ENCODE assay signal across 7 cellular contexts in the genomic region with DNA sequence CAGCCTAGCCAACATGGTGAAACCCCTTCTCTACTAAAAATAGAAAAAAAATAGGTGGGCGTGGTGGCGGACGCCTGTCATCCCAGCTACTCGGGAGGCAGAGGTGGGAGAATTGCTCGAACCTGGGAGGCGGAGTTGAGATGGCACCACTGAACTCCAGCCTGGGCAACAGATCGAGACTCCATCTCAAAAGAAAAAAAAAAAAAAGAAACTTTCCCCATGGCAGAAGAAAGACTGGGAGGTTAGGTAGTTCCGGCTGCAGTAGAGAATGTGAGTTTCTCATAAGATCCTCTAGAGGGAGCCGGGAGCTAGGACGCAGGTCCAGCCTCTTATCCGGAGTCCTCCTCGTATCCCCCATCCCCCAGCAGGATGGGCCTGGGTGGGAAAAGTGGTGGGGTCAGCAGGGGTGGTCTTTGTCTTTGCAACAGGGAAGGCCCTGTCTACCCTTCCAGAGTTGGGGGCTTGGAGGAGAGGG. TPM values are rescaled to one million over a fixed set of nuclear protein-coding genes. Genes with fewer than 3 reads are reported as not detected.
DNase-seq lines count a peak whose midpoint lies in the region; ATAC-seq, FAIRE-seq and TF ChIP-seq lines count a peak whose summit lies in the region.

No MANE protein-coding gene starts in this region.

- H3K4me2 ChIP-seq in hepatocyte = peak overlapping the region; percentile 29

- no peaks in the 10 kb centered on the region for H3K79me2 ChIP-seq in hepatocyte

- H3K4me1 ChIP-seq in ascending aorta (no peaks in the 10 kb centered on the region), hepatocyte (ENCODE audit: insufficient read depth) (peaks cover 4% of the 10 kb centered on the region), spleen (peaks cover 6 to 17% (median 11%) of the 10 kb centered on the region in 6 donors)

- H2AFZ ChIP-seq in hepatocyte = no peak overlapping the region

- DNase-seq in DMS79 treated with DMSO at 0.1 percent for 48 hours (lab: John Stamatoyannopoulos, UW) (peak; percentile 32), HTR-8/SVneo (ENCODE audit: insufficient read length, low spot score) (peak; percentile 75), NOMO-1 (lab: John Stamatoyannopoulos, UW; ENCODE audit: unreplicated experiment in 2 of 2) (peak; percentile 65 to 75), ascending aorta (ENCODE audit: low spot score in 2 of 2) (no peak), hepatocyte (ENCODE audit: low spot score) (peak; percentile 83), spleen (peak; percentile 77)

- H3K9me2 ChIP-seq in hepatocyte (replicated peaks; ENCODE audit: insufficient read depth) = no peaks in the 10 kb centered on the region

- ATAC-seq in HG03469 (IDR thresholded peaks at IDR 0.05; ENCODE audit: unreplicated experiment) = no peak

- H3K27me3 ChIP-seq in ascending aorta = no peaks in the 10 kb centered on the region
- H3K27me3 ChIP-seq in hepatocyte = no peaks in the 10 kb centered on the region
- peaks cover 0 to 14% (median 0%) of the 10 kb centered on the region in 7 donors for H3K27me3 ChIP-seq in spleen (replicated peaks in 1 of 7)

- FAIRE-seq in HTR-8/SVneo (lab: Jason Lieb, UNC) = no peak

- TF ChIP-seq CTCF in ascending aorta (IDR thresholded peaks at IDR 0.05) (peak; percentile 7 to 64 (median 57)), hepatocyte (IDR thresholded peaks at IDR 0.05; ENCODE audit: poor library complexity) (peak; percentile 65), spleen (IDR thresholded peaks at IDR 0.05 in 8 of 11, conservative IDR thresholded peaks at IDR 0.05 in 3 of 11) (peak in 7 of 11 experiments; percentile 28 to 53 (median 41))

- H3K27ac ChIP-seq in ascending aorta (no peak overlapping the region), hepatocyte (no peak overlapping the region), spleen (peak overlapping the region in 1 of 8 donors; percentile 3)

- H3K9me3 ChIP-seq in ascending aorta (no peaks in the 10 kb centered on the region), hepatocyte (ENCODE audit: low read depth) (no peaks in the 10 kb centered on the region), spleen (no peaks in the 10 kb centered on the region)

- intact Hi-C loops in ascending aorta (cut with DNase I) = loop anchor here (10.0 kb wide), 1 partner anchor 65 kb away; no protein-coding TSS in a partner anchor
- intact Hi-C loops in spleen (cut with DNase I; ENCODE audit: low total_unique reads) = no loop called here

- H4K20me1 ChIP-seq in hepatocyte (ENCODE audit: insufficient read depth, poor library complexity, severe bottlenecking) = no peaks in the 10 kb centered on the region

- H3K4me3 ChIP-seq in ascending aorta = no peak overlapping the region
- no peak overlapping the region for H3K4me3 ChIP-seq in hepatocyte
- peak overlapping the region in 1 of 8 donors; percentile 24 for H3K4me3 ChIP-seq in spleen

- WGBS in hepatocyte (ENCODE audit: low lambda C conversion rate, missing lambda C conversion rate) = 29% methylated on average over 12 of the region's 12 CpGs
- 18 to 27% (median 22%) methylated on average over 12 of the region's 12 CpGs for WGBS in spleen, 5 donors

- no peak for TF ChIP-seq POLR2A in spleen (IDR thresholded peaks at IDR 0.05)

- no peaks in the 10 kb centered on the region for H3K36me3 ChIP-seq in ascending aorta
- H3K36me3 ChIP-seq in hepatocyte (replicated peaks; ENCODE audit: insufficient read depth, low read depth) = no peaks in the 10 kb centered on the region
- H3K36me3 ChIP-seq in spleen = no peaks in the 10 kb centered on the region

RNA-seq across cellular contexts. Expression of a gene that starts 13.2 kb away (rescaled TPM):
- 2.8 TPM for total RNA-seq in ascending aorta
- total RNA-seq in hepatocyte = 21.7 and 31.9 TPM in 2 replicates
- 31.2 and 48.5 TPM in 2 replicates for polyA plus RNA-seq in hepatocyte
- 1 to 10 TPM in 1 of 7 donors, under 1 TPM in 2, not detected in 4; 0.19 to 1.1 (median 0.37) TPM for total RNA-seq in spleen
- polyA plus RNA-seq in spleen = under 1 TPM in 1 of 3 donors, not detected in 2; 0.07 TPM

RNA-seq across cellular contexts. Expression of a gene that starts 16.4 kb away (rescaled TPM):
- total RNA-seq in ascending aorta (155 TPM), hepatocyte (133 and 135 TPM in 2 replicates), spleen (100 to 1,000 TPM in 5 of 7 donors, 10 to 100 TPM in 2; 95.3 to 131 (median 101) TPM)
- polyA plus RNA-seq in hepatocyte (188 and 196 TPM in 2 replicates), spleen (100 to 1,000 TPM; 117 to 165 (median 160) TPM)

RNA-seq across cellular contexts. Expression of a gene that starts 42.1 kb away (rescaled TPM):
- total RNA-seq in ascending aorta = 5.9 TPM
- total RNA-seq in hepatocyte = 15.6 and 15.7 TPM in 2 replicates
- polyA plus RNA-seq in hepatocyte = 9.9 and 16.8 TPM in 2 replicates
- total RNA-seq in spleen = 10 to 100 TPM; 15.9 to 39.8 (median 27.7) TPM
- polyA plus RNA-seq in spleen = 10 to 100 TPM; 23.1 to 37.5 (median 35.6) TPM

RNA-seq across cellular contexts. Expression of a gene that starts 42.2 kb away (rescaled TPM):
- total RNA-seq in ascending aorta = not detected
- total RNA-seq in hepatocyte = 0.84 and 3.4 TPM in 2 replicates
- 1.5 and 2.0 TPM in 2 replicates for polyA plus RNA-seq in hepatocyte
- 1 to 10 TPM in 3 of 7 donors, under 1 TPM in 4; 0.67 to 2.2 (median 0.97) TPM for total RNA-seq in spleen
- 1 to 10 TPM in 1 of 3 donors, under 1 TPM in 2; 0.70 to 1.4 (median 0.80) TPM for polyA plus RNA-seq in spleen

Comparison
In these comparisons a context has a peak if more than half of its experiments do, and no peak if none do; other contexts are left out.
1. DNase-seq: peak in DMS79 treated with DMSO at 0.1 percent for 48 hours (single experiment), HTR-8/SVneo (single experiment), NOMO-1 (2 of 2), hepatocyte (single experiment) and spleen (single experiment); none in ascending aorta (0 of 2).
2. Peak in every context shown above with its lines, with median percentiles within 50 percentile points of each other: CTCF ChIP-seq.